Comparison of ENCODE assay signal across 1 cellular context in the genomic region with DNA sequence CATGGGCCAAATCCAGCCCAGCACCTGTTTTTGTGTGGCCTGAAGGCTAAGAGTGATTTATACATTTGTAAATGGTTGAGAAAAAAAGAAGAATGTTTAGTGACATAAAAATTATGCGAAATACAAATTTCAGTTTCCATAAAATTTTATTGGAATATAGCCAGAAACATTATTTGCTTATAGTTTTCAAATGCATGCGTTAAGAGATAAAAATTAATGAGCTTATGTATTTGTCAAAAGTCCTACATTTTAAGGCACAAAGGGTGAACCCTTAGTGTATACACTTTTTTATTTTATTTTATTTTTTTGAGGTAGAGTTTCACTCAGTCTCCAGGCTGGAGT.
TF ChIP-seq lines count a peak whose summit lies in the region.

No MANE protein-coding gene starts in this region.

TF ChIP-seq in GM23338, 12 proteins besides CTCF, POLR2A, EP300 and RAD21 (continued from another document):
- TF ChIP-seq ETS1 (IDR thresholded peaks at IDR 0.05) = no peak
- TF ChIP-seq EZH2phosphoT487 (IDR thresholded peaks at IDR 0.05; ENCODE audit: unreplicated experiment) = no peak
- no peak for TF ChIP-seq ZNF114 (CRISPR knock-in tag; IDR thresholded peaks at IDR 0.05)
- TF ChIP-seq REST (IDR thresholded peaks at IDR 0.05; ENCODE audit: unreplicated experiment) = no peak
- TF ChIP-seq ZNF331 (CRISPR knock-in tag; IDR thresholded peaks at IDR 0.05; ENCODE audit: low read depth) = no peak
- TF ChIP-seq CREB1 (CRISPR knock-in tag; IDR thresholded peaks at IDR 0.05; ENCODE audit: low read depth) = no peak
- no peak for TF ChIP-seq NANOG (IDR thresholded peaks at IDR 0.05; ENCODE audit: borderline replicate concordance)
- TF ChIP-seq EZH2 (IDR thresholded peaks at IDR 0.05; ENCODE audit: low read depth, unreplicated experiment) = no peak
- TF ChIP-seq STAT1 (IDR thresholded peaks at IDR 0.05; ENCODE audit: unreplicated experiment) = no peak
- TF ChIP-seq JUNB (IDR thresholded peaks at IDR 0.05; ENCODE audit: unreplicated experiment) = no peak
